13 cellular contexts compared by ENCODE assay signal in genomic region chr5:170226138-170226435, GRCh38. TPM values are rescaled to one million over a fixed set of nuclear protein-coding genes. Genes with fewer than 3 reads are reported as not detected.
"Had no signal": no experiment of that assay in that cellular context is flagged by ENCODE, and none has a peak within 500 bp of the region (broad histone marks: within the 10 kb centered on the region; RNA-seq: fewer than 3 reads in every experiment).

No MANE protein-coding gene starts in this region.

- H3K4me3 ChIP-seq: mucosa of descending colon, pancreas, upper lobe of left lung had no signal

- H3K4me1 ChIP-seq: pancreas had no signal

- H3K27me3 ChIP-seq: pancreas, upper lobe of left lung had no signal

- H3K36me3 ChIP-seq: pancreas, upper lobe of left lung, WERI-Rb-1 had no signal

- H3K9me3 ChIP-seq: mucosa of descending colon, pancreas, upper lobe of left lung had no signal

- H3K27me3 Mint-ChIP-seq: activated naive CD8-positive, alpha-beta T cell; naive thymus-derived CD8-positive, alpha-beta T cell had no signal

- H3K4me3 Mint-ChIP-seq: activated naive CD8-positive, alpha-beta T cell had no signal

- H3K27ac ChIP-seq: pancreas, upper lobe of left lung, WERI-Rb-1 had no signal

- H3K36me3 Mint-ChIP-seq: activated naive CD8-positive, alpha-beta T cell; naive thymus-derived CD8-positive, alpha-beta T cell had no signal

- H3K9me3 Mint-ChIP-seq: naive thymus-derived CD8-positive, alpha-beta T cell had no signal

- H3K27ac Mint-ChIP-seq: activated naive CD8-positive, alpha-beta T cell had no signal

RNA-seq across cellular contexts. Expression of gene C5orf58, which starts 6.7 kb away (rescaled TPM):
- total RNA-seq: activated CD8-positive, alpha-beta memory T cell treated with anti-CD3 and anti-CD28 coated beads for 36 hours; cerebellum; dermis blood vessel endothelial cell; esophagus mucosa; glomerular endothelial cell; lung microvascular endothelial cell; mucosa of descending colon; naive thymus-derived CD8-positive, alpha-beta T cell; pancreas; temporal lobe; upper lobe of left lung had no signal
